1 cellular context compared by ENCODE assay signal in the genomic region with DNA sequence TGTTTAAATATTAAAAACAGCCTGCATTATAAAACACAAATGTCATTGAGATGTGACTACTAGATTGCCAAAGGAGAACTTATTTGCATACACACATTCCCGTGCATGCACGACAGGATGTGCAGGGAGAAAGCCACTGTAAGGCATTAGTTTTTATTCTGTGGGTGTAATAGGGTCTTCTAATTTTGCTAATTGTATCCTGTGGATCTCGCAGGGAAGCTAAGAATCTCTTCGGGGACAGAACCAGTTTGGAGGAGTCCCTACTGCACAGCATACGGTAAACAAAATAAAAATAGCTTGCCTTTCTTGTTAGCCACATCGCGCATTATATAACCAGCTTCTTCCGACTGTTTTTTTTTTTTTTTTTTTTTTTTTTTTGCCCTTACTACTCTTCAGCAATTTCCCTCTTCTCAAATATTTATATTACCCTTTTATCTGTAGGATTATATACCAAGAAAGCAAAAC.
TF ChIP-seq lines count a peak whose summit lies in the region.

No MANE protein-coding gene starts in this region.

TF ChIP-seq in A549, 52 proteins besides CTCF, POLR2A, EP300 and RAD21 (continued from another document):
- TF ChIP-seq CBX2 (IDR thresholded peaks at IDR 0.05; ENCODE audit: borderline replicate concordance, low read depth) (no peak), RCOR1 (IDR thresholded peaks at IDR 0.05; ENCODE audit: low read depth, low read length) (no peak), GATA3 (IDR thresholded peaks at IDR 0.05; ENCODE audit: borderline replicate concordance) (no peak), FOSL2 (IDR thresholded peaks at IDR 0.05) (no peak), FOSL2 (CRISPR knock-in tag; IDR thresholded peaks at IDR 0.05) (no peak), EHMT2 (IDR thresholded peaks at IDR 0.05; ENCODE audit: low read depth) (no peak), NR3C1 (IDR thresholded peaks at IDR 0.05) (no peak), ZFP36 (IDR thresholded peaks at IDR 0.05; ENCODE audit: borderline replicate concordance, partially characterized antibody) (no peak), RFX5 (IDR thresholded peaks at IDR 0.05) (no peak), HDAC2 (IDR thresholded peaks at IDR 0.05) (no peak), PHF8 (IDR thresholded peaks at IDR 0.05; ENCODE audit: borderline replicate concordance, low read depth) (no peak)
- TF ChIP-seq, protein P1, sequence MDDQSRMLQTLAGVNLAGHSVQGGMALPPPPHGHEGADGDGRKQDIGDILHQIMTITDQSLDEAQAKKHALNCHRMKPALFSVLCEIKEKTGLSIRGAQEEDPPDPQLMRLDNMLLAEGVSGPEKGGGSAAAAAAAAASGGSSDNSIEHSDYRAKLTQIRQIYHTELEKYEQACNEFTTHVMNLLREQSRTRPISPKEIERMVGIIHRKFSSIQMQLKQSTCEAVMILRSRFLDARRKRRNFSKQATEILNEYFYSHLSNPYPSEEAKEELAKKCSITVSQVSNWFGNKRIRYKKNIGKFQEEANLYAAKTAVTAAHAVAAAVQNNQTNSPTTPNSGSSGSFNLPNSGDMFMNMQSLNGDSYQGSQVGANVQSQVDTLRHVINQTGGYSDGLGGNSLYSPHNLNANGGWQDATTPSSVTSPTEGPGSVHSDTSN (IDR thresholded peaks at IDR 0.05) = no peak
